Comparison of ENCODE assay signal across 21 cellular contexts in the genomic region with DNA sequence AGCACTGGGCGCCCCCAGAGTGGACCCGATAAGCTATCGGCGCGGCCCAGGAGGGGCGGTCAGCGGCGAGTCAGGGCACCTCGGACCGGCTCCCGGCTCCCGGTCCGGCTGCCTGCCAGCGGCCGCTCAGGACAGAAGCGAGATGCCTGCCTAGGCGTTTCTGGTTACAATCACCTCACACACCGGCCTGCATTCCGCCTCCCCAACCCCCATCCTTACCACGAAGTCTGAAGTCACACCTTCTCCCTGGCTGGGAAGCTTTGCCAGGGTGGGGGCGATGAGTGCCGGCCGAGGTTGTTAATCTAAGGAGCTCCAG. TPM values are rescaled to one million over a fixed set of nuclear protein-coding genes. Genes with fewer than 3 reads are reported as not detected.
"Had no signal": no experiment of that assay in that cellular context is flagged by ENCODE, and none has a peak within 500 bp of the region (broad histone marks: within the 10 kb centered on the region; RNA-seq: fewer than 3 reads in every experiment).

No MANE protein-coding gene starts in this region.

- H3K9me3 ChIP-seq: ascending aorta, lower lobe of right lung, spleen, thyroid gland had no signal

- H3K9me3 Mint-ChIP-seq: activated CD8-positive, alpha-beta T cell treated with anti-CD3 and anti-CD28 coated beads for 36 hours; activated T-cell treated with anti-CD3 and anti-CD28 coated beads, Interleukin-2, amount 50 U/mL, for 24 hours; dendritic cell treated with granulocyte-macrophage colony-stimulating factor and Interleukin-4, amounts not matched to agents 40 ng/mL and 50 ng/mL, for 4 days; effector memory CD8-positive, alpha-beta T cell; natural killer cell had no signal

- H3K27ac Mint-ChIP-seq: activated CD8-positive, alpha-beta T cell treated with anti-CD3 and anti-CD28 coated beads for 36 hours; activated T-cell treated with anti-CD3 and anti-CD28 coated beads, Interleukin-2, amount 50 U/mL, for 24 hours; dendritic cell treated with granulocyte-macrophage colony-stimulating factor and Interleukin-4, amounts not matched to agents 40 ng/mL and 50 ng/mL, for 4 days; effector memory CD8-positive, alpha-beta T cell; natural killer cell had no signal

- H3K4me3 ChIP-seq: ascending aorta, lower lobe of right lung, spleen, thyroid gland had no signal

- ATAC-seq: activated CD8-positive, alpha-beta T cell treated with anti-CD3 and anti-CD28 coated beads for 36 hours; effector memory CD8-positive, alpha-beta T cell; lower lobe of right lung; natural killer cell had no signal

- H3K4me3 Mint-ChIP-seq: activated CD8-positive, alpha-beta T cell treated with anti-CD3 and anti-CD28 coated beads for 36 hours; activated T-cell treated with anti-CD3 and anti-CD28 coated beads, Interleukin-2, amount 50 U/mL, for 24 hours; dendritic cell treated with granulocyte-macrophage colony-stimulating factor and Interleukin-4, amounts not matched to agents 40 ng/mL and 50 ng/mL, for 4 days; effector memory CD8-positive, alpha-beta T cell; natural killer cell had no signal

- H3K4me1 Mint-ChIP-seq: natural killer cell had no signal

- H3K36me3 ChIP-seq: ascending aorta, lower lobe of right lung, spleen, thyroid gland had no signal

- H3K9ac ChIP-seq: parathyroid adenoma had no signal

- H3K4me1 ChIP-seq: lower lobe of right lung, parathyroid adenoma had no signal

- H2AFZ ChIP-seq: parathyroid adenoma had no signal

- H3K36me3 Mint-ChIP-seq: natural killer cell had no signal

- H3K27ac ChIP-seq: ascending aorta, lower lobe of right lung, parathyroid adenoma, spleen, thyroid gland had no signal

- H3K79me2 ChIP-seq: parathyroid adenoma had no signal

- DNase-seq: activated CD4-positive, alpha-beta T cell treated with anti-CD3 and anti-CD28 coated beads for 48 hours; activated CD4-positive, CD25-positive, alpha-beta regulatory T cell; activated CD8-positive, alpha-beta T cell treated with anti-CD3 and anti-CD28 coated beads for 36 hours; activated naive CD4-positive, alpha-beta T cell treated with anti-CD3 and anti-CD28 coated beads, Interleukin-2, amount 50 U/mL, for 16 hours; activated T-cell treated with anti-CD3 and anti-CD28 coated beads, Interleukin-2, amount 50 U/mL, for 24 hours; effector memory CD8-positive, alpha-beta T cell; foreskin fibroblast; hypothalamus; lower lobe of right lung; natural killer cell; spleen; stimulated activated CD8-positive, alpha-beta memory T cell treated with anti-CD3 and anti-CD28 coated beads, Interleukin-4, amount 100 ng/mL, for 48 hours; stimulated activated naive CD4-positive, alpha-beta T cell treated with Interleukin-2 at 50 U/mL for 16 hours; T-helper 1 cell; T-helper 9 cell; thyroid gland had no signal

RNA-seq across cellular contexts. Expression of gene TBX5, which starts 42.6 kb away (rescaled TPM):
- total RNA-seq: activated CD8-positive, alpha-beta T cell treated with anti-CD3 and anti-CD28 coated beads for 36 hours; ascending aorta; cerebellum; glomerular endothelial cell; natural killer cell; spleen had no signal
- polyA plus RNA-seq: spleen had no signal
